In genomic region chr13:27449936-27450828, GRCh38 we compare ENCODE assay signal across 8 cellular contexts. TPM values are rescaled to one million over a fixed set of nuclear protein-coding genes. Genes with fewer than 3 reads are reported as not detected.
DNase-seq lines count a peak whose midpoint lies in the region; ATAC-seq, FAIRE-seq and TF ChIP-seq lines count a peak whose summit lies in the region.

Gene MTIF3, minus strand, starts transcription at chr13:27450564. Its CDS starts 10,116 bp downstream, at chr13:27440448.

- CTCF ChIA-PET in AG04449 (lab: Yijun Ruan, JAX), result interaction anchor here (1.4 to 1.6 kb wide), 2 partner anchors 88 to 520 kb away, joined by 3 read pairs; no protein-coding TSS in a partner anchor

- H3K9me3 ChIP-seq in smooth muscle cell (replicated peaks; ENCODE audit: low read depth), result no peaks in the 10 kb centered on the region

- no peak for TF ChIP-seq CTCF in AG04449 (IDR thresholded peaks at IDR 0.05; ENCODE audit: insufficient read depth, low read length, missing control alignments)
- TF ChIP-seq CTCF in WI38 (IDR thresholded peaks at IDR 0.05; ENCODE audit: low read depth, low read length), result no peak
- TF ChIP-seq CTCF in bronchial epithelial cell (IDR thresholded peaks at IDR 0.05; ENCODE audit: insufficient read depth, low read length, severe bottlenecking), result no peak
- no peak for TF ChIP-seq CTCF in smooth muscle cell (IDR thresholded peaks at IDR 0.05; ENCODE audit: borderline replicate concordance, insufficient read depth, poor library complexity, severe bottlenecking)

- peaks cover 17% of the 10 kb centered on the region for H4K20me1 ChIP-seq in smooth muscle cell (ENCODE audit: low read depth)

- POLR2A ChIA-PET in AG04449 (lab: Yijun Ruan, JAX), result interaction anchor here (0.8 to 1.3 kb wide), 3 partner anchors 25 to 169 kb away, joined by 3 to 5 read pairs (median 3); partner anchors contain the start of gene GTF3A

- H3F3A ChIP-seq in smooth muscle cell (ENCODE audit: low read depth), result no peaks in the 10 kb centered on the region

- H3K36me3 ChIP-seq in bronchial epithelial cell (ENCODE audit: control insufficient read depth, insufficient read depth, low read length) (peaks cover under 1% of the 10 kb centered on the region), smooth muscle cell (ENCODE audit: low read depth) (no peaks in the 10 kb centered on the region)

- H2AFZ ChIP-seq in smooth muscle cell (ENCODE audit: low read depth), result peak within 1 kb of the TSS; percentile 98

- peak within 1 kb of the TSS; percentile 82 for H3K9ac ChIP-seq in smooth muscle cell (ENCODE audit: low read depth)

- H3K4me3 ChIP-seq in AG04449 (ENCODE audit: low read depth, low read length) (peak within 1 kb of the TSS; percentile 83), WI38 (ENCODE audit: low read depth, low read length) (peak within 1 kb of the TSS; percentile 95), bronchial epithelial cell (ENCODE audit: low read depth, low read length) (peak within 1 kb of the TSS; percentile 92), smooth muscle cell (peak within 1 kb of the TSS; percentile 91)

- ATAC-seq in GM18873 (IDR thresholded peaks at IDR 0.05; ENCODE audit: low FRiP score, unreplicated experiment), result peak; percentile 79
- peak; percentile 75 for ATAC-seq in HG03139 (IDR thresholded peaks at IDR 0.05; ENCODE audit: unreplicated experiment)

- FAIRE-seq in bronchial epithelial cell (lab: Jason Lieb, UNC), result no peak

- no peaks in the 10 kb centered on the region for H3K27me3 ChIP-seq in bronchial epithelial cell (ENCODE audit: control insufficient read depth, insufficient read depth, low read length)
- H3K27me3 ChIP-seq in smooth muscle cell (ENCODE audit: low read depth), result peaks cover 24% of the 10 kb centered on the region

- H3K79me2 ChIP-seq in smooth muscle cell (ENCODE audit: low read depth), result peaks cover 36% of the 10 kb centered on the region

- under 1% methylated on average over 81 of the region's 81 CpGs for WGBS in smooth muscle cell (ENCODE audit: low lambda C conversion rate)

- peak within 1 kb of the TSS; percentile 75 for H3K27ac ChIP-seq in smooth muscle cell (ENCODE audit: low read depth)

- DNase-seq in AG04449 (ENCODE audit: low read depth, low spot score) (peak; percentile 34), NCI-H2227 (lab: John Stamatoyannopoulos, UW; ENCODE audit: unreplicated experiment) (peak; percentile 97), bronchial epithelial cell (ENCODE audit: low read depth) (peak; percentile 90), iPS-NIHi11 (ENCODE audit: low spot score) (peak; percentile 89), smooth muscle cell (lab: John Stamatoyannopoulos, UW; ENCODE audit: unreplicated experiment) (peak; percentile 72)

- H3K4me1 ChIP-seq in smooth muscle cell (ENCODE audit: low read depth), result peaks cover 14% of the 10 kb centered on the region

- H3K4me2 ChIP-seq in smooth muscle cell, result peak within 1 kb of the TSS; percentile 97

RNA-seq across cellular contexts. Expression of gene MTIF3, which starts in this region (rescaled TPM):
- total RNA-seq in bronchial epithelial cell (30.5 and 48.9 TPM in 2 replicates), smooth muscle cell (50.8 and 57.0 TPM in 2 replicates)
- 54.3 and 60.5 TPM in 2 replicates for polyA plus RNA-seq in smooth muscle cell

Comparison
In these comparisons a context has a peak if more than half of its experiments do, and no peak if none do; other contexts are left out.
1. Peak in every context shown above with its lines: DNase-seq, ATAC-seq, H3K4me3 ChIP-seq and H3K27ac ChIP-seq.
2. DNase-seq: peak in every context shown above with its lines; median percentile 97 in NCI-H2227; 90 in bronchial epithelial cell; 89 in iPS-NIHi11; 72 in smooth muscle cell; 34 in AG04449.